In the genomic region with DNA sequence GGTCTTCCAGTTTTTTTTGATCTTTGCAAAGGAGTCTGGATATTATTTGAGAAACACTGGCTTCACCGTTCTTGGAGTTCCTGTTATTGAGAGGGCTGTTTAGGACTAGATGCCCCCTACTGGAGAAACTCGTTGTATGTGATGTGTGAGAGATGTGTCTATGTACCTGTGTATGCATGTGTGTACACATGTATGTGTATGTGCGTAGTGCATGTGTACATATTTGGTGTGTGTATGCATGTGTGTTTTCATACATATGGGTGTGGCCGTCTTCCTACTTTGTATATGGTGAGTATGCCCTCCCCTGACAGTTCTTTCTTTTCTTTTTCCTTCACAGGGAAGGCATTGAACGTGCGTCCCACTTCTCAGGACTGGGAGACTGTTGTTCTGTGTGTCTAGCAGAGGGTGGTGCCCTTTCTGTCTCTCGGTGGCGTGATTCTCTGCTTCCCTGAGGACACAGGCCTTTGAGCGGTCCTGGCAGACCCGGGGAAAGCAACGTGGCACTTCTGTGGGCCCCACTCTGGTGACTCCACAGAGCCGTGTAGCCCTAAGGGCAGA, we compare ENCODE assay signal across 8 cellular contexts. TPM values are rescaled to one million over a fixed set of nuclear protein-coding genes. Genes with fewer than 3 reads are reported as not detected.
DNase-seq lines count a peak whose midpoint lies in the region; TF ChIP-seq lines count a peak whose summit lies in the region.

No MANE protein-coding gene starts in this region.

- H2BK15ac ChIP-seq in mesendoderm (replicated peaks; ENCODE audit: low read depth) = no peak overlapping the region

- no peak overlapping the region for H4K8ac ChIP-seq in mesendoderm (ENCODE audit: low read depth, low read length)

- no peaks in the 10 kb centered on the region for H3K79me2 ChIP-seq in mesendoderm (ENCODE audit: control insufficient read depth, insufficient read depth, low read length)

- no peak overlapping the region for H4K5ac ChIP-seq in mesendoderm (ENCODE audit: low read length)

- H3K4me3 ChIP-seq in GM12865 (ENCODE audit: low read depth, low read length) (no peak overlapping the region), mesendoderm (ENCODE audit: low read length) (no peak overlapping the region)

- peak; percentile 76 for DNase-seq in AML-193 (lab: John Stamatoyannopoulos, UW)
- DNase-seq in GM12865 (ENCODE audit: low read depth) = peak; percentile 89
- peak; percentile 90 for DNase-seq in HuH-7 (ENCODE audit: low spot score)
- DNase-seq in RPMI8226 = peak; percentile 72
- peak; percentile 72 to 84 for DNase-seq in dermis microvascular lymphatic vessel endothelial cell (ENCODE audit: low read depth in 2 of 2)
- peak; percentile 71 for DNase-seq in mesendoderm
- no peak for DNase-seq in nucleus accumbens (lab: John Stamatoyannopoulos, UW)
- no peak for DNase-seq in HK-2 (ENCODE audit: unreplicated experiment)

- no peak overlapping the region for H3K4ac ChIP-seq in mesendoderm (ENCODE audit: low read depth, low read length)

- no peak overlapping the region for H3K9ac ChIP-seq in mesendoderm (ENCODE audit: low read length)

- H2BK120ac ChIP-seq in mesendoderm (ENCODE audit: low read depth, low read length) = no peak overlapping the region

- no CpG with 5 or more reads among the region's 12 CpGs for WGBS in mesendoderm (ENCODE audit: extremely low coverage, insufficient coverage, low lambda C conversion rate)

- H3K18ac ChIP-seq in mesendoderm (ENCODE audit: low read length) = no peak overlapping the region

- peak; percentile 76 for TF ChIP-seq CTCF in GM12865 (IDR thresholded peaks at IDR 0.05; ENCODE audit: insufficient read depth, low read depth, low read length, missing control alignments)

- no peaks in the 10 kb centered on the region for H3K79me1 ChIP-seq in mesendoderm (ENCODE audit: low read length)

- no peak overlapping the region for H3K23ac ChIP-seq in mesendoderm (ENCODE audit: low read length)

- no peak overlapping the region for H3K27ac ChIP-seq in mesendoderm (ENCODE audit: low read depth, low read length)

- no peak overlapping the region for H2BK5ac ChIP-seq in mesendoderm (ENCODE audit: low read length)

- H2AK5ac ChIP-seq in mesendoderm (ENCODE audit: low read length) = no peak overlapping the region

- no peak overlapping the region for H3K4me2 ChIP-seq in mesendoderm (ENCODE audit: low read length)

- no peaks in the 10 kb centered on the region for H3K27me3 ChIP-seq in mesendoderm (ENCODE audit: insufficient read depth, low read length, poor library complexity)

- H3K4me1 ChIP-seq in mesendoderm (ENCODE audit: control insufficient read depth, low read depth, low read length) = no peaks in the 10 kb centered on the region

- H3K36me3 ChIP-seq in mesendoderm (ENCODE audit: control insufficient read depth, insufficient read depth, low read length) = no peaks in the 10 kb centered on the region

- H3K56ac ChIP-seq in mesendoderm (ENCODE audit: low read length) = no peak overlapping the region

RNA-seq across cellular contexts. Expression of a gene that starts 3.0 kb away (rescaled TPM):
- not detected in 2 replicates for total RNA-seq in dermis microvascular lymphatic vessel endothelial cell
- 0.18 TPM for polyA plus RNA-seq in mesendoderm (2013, experiment 1 of 2)
- 0.21 TPM for polyA plus RNA-seq in mesendoderm (2013, experiment 2 of 2)

RNA-seq across cellular contexts. Expression of a gene that starts 11.5 kb away (rescaled TPM):
- total RNA-seq in dermis microvascular lymphatic vessel endothelial cell = under 0.01 TPM in 2 replicates
- polyA plus RNA-seq in mesendoderm (2013, experiment 1 of 2) = 0.20 TPM
- polyA plus RNA-seq in mesendoderm (2013, experiment 2 of 2) = 0.20 TPM

RNA-seq across cellular contexts. Expression of a gene that starts 23.4 kb away (rescaled TPM):
- total RNA-seq in dermis microvascular lymphatic vessel endothelial cell = not detected in 2 replicates
- polyA plus RNA-seq in mesendoderm (2013, experiment 1 of 2) = 0.07 TPM
- 0.08 TPM for polyA plus RNA-seq in mesendoderm (2013, experiment 2 of 2)

RNA-seq across cellular contexts. Expression of a gene that starts 29.9 kb away (rescaled TPM):
- 16.0 and 16.2 TPM in 2 replicates for total RNA-seq in dermis microvascular lymphatic vessel endothelial cell
- polyA plus RNA-seq in mesendoderm (2013, experiment 1 of 2) = 1.8 TPM
- polyA plus RNA-seq in mesendoderm (2013, experiment 2 of 2) = 1.8 TPM

Comparison
In these comparisons a context has a peak if more than half of its experiments do, and no peak if none do; other contexts are left out.
1. DNase-seq: peak in AML-193 (2 of 2), GM12865 (single experiment), HuH-7 (single experiment), RPMI8226 (single experiment), dermis microvascular lymphatic vessel endothelial cell (2 of 2) and mesendoderm (single experiment); none in nucleus accumbens (0 of 56) and HK-2 (single experiment).